Comparison of ENCODE assay signal across 12 cellular contexts in genomic region chr5:10421841-10422691, GRCh38. TPM values are rescaled to one million over a fixed set of nuclear protein-coding genes. Genes with fewer than 3 reads are reported as not detected.
A peak's percentile ranks its signal among the peaks of the same experiment; 100 is the strongest.
DNase-seq lines count a peak whose midpoint lies in the region; ATAC-seq and TF ChIP-seq lines count a peak whose summit lies in the region.
"Had no signal": no experiment of that assay in that cellular context is flagged by ENCODE, and none has a peak within 500 bp of the region (broad histone marks: within the 10 kb centered on the region; RNA-seq: fewer than 3 reads in every experiment).

No MANE protein-coding gene starts in this region.

- no peak overlapping the region for H3K23ac ChIP-seq in IMR-90 (ENCODE audit: low read depth, low read length)

- H3K36me3 ChIP-seq in IMR-90 (ENCODE audit: control insufficient read depth, insufficient read depth, low read length), result peaks cover 39% of the 10 kb centered on the region
- peaks cover 6 to 79% (median 58%) of the 10 kb centered on the region in 4 donors for H3K36me3 ChIP-seq in liver (ENCODE audit: control insufficient read depth in 4 of 4, insufficient read depth in 3 of 4, low read depth in 1 of 4, low read length in 3 of 4)
- H3K36me3 ChIP-seq in psoas muscle (ENCODE audit: insufficient read depth in 1 of 2, low read depth in 1 of 2), result peaks cover 19 to 100% of the 10 kb centered on the region in 2 donors
- H3K36me3 ChIP-seq in suprapubic skin, result peaks cover 76% of the 10 kb centered on the region

- peak overlapping the region; percentile 16 to 48; a peak in 3 of 4 replicates for H4K8ac ChIP-seq in IMR-90 (ENCODE audit: low read depth in 2 of 2, low read length in 2 of 2)

- H2BK15ac ChIP-seq in IMR-90 (ENCODE audit: low read depth, low read length), result no peak overlapping the region

- WGBS in IMR-90 (ENCODE audit: extremely low coverage in 2 of 2, insufficient read length in 1 of 2), 2 experiments, result 93% methylated on average over 5 of the region's 12 CpGs; no CpG with 5 or more reads in 1 of the 2 experiments
- WGBS in liver, result 78% methylated on average over 12 of the region's 12 CpGs
- 77 to 84% (median 82%) methylated on average over 12 of the region's 12 CpGs for WGBS in psoas muscle, 3 donors
- 68% methylated on average over 12 of the region's 12 CpGs for WGBS in suprapubic skin

- H3K27ac ChIP-seq in IMR-90 (ENCODE audit: insufficient read depth, low read length) (no peak overlapping the region), liver (ENCODE audit: low read depth in 1 of 2, low read length in 2 of 2) (no peak overlapping the region), psoas muscle (no peak overlapping the region), suprapubic skin (no peak overlapping the region)

- H2BK120ac ChIP-seq in IMR-90 (ENCODE audit: low read depth, low read length), result peak overlapping the region; percentile 53

- H3K9me3 ChIP-seq in IMR-90 (ENCODE audit: control insufficient read depth, insufficient read depth, low read length), result no peaks in the 10 kb centered on the region
- no peaks in the 10 kb centered on the region for H3K9me3 ChIP-seq in liver (ENCODE audit: control insufficient read depth in 4 of 4, low read length in 3 of 4)
- no peaks in the 10 kb centered on the region for H3K9me3 ChIP-seq in psoas muscle
- H3K9me3 ChIP-seq in suprapubic skin, result no peaks in the 10 kb centered on the region

- H3K56ac ChIP-seq in IMR-90 (ENCODE audit: extremely low read depth, insufficient read depth, low read length), result no peak overlapping the region; the same call in 1 of the 2 replicates

- H2AK9ac ChIP-seq in IMR-90 (replicated peaks; ENCODE audit: low read depth, low read length, poor library complexity), result no peak overlapping the region

- ATAC-seq in IMR-90 (ENCODE audit: low read depth) (no peak), psoas muscle (no peak), GM18511 (IDR thresholded peaks at IDR 0.05; ENCODE audit: unreplicated experiment) (no peak), HG02759 (IDR thresholded peaks at IDR 0.05; ENCODE audit: unreplicated experiment) (no peak)

- DNase-seq in AML-193 (lab: John Stamatoyannopoulos, UW), result peak; percentile 55 to 69
- no peak for DNase-seq in IMR-90
- no peak for DNase-seq in psoas muscle
- DNase-seq in suprapubic skin (ENCODE audit: low spot score in 2 of 2), result no peak
- DNase-seq: GM23248; NCI-H226; stimulated activated CD4-positive, alpha-beta T cell treated with anti-CD3 and anti-CD28 coated beads, Interleukin-2, amount 100 ng/mL, for 24 hours had no signal

- CTCF ChIA-PET in IMR-90 (lab: Yijun Ruan, JAX), result interaction anchor here (0.6 to 5.0 kb wide), 2 partner anchors 107 to 138 kb away, joined by 5 to 33 read pairs; no protein-coding TSS in a partner anchor

- BruUV-seq in IMR-90 (replicated peaks; lab: Mats Ljungman, UMichigan), result no TSS peak

- no peaks in the 10 kb centered on the region for H4K20me1 ChIP-seq in IMR-90 (ENCODE audit: insufficient read depth, low read length)

- no peak overlapping the region for H4K5ac ChIP-seq in IMR-90 (ENCODE audit: low read depth, low read length)

- H3K18ac ChIP-seq in IMR-90 (ENCODE audit: low read depth, low read length), result no peak overlapping the region

- no peak overlapping the region for H2AFZ ChIP-seq in IMR-90 (replicated peaks; ENCODE audit: low read length, poor library complexity)
- H2AFZ ChIP-seq: GM23248 had no signal

- no peak overlapping the region for H3K4me2 ChIP-seq in IMR-90 (ENCODE audit: low read depth, low read length)

- H3K27ac Mint-ChIP-seq in activated naive CD8-positive, alpha-beta T cell, result peak overlapping the region; percentile 74

- H3K4me1 ChIP-seq in IMR-90 (ENCODE audit: control insufficient read depth, insufficient read depth, low read length), result peaks cover 10% of the 10 kb centered on the region
- peaks cover 0 to 3% (median 0%) of the 10 kb centered on the region in 4 donors for H3K4me1 ChIP-seq in liver (ENCODE audit: control insufficient read depth in 4 of 4, insufficient read depth in 4 of 4, low read length in 3 of 4)
- H3K4me1 ChIP-seq in psoas muscle, result peaks cover 6% of the 10 kb centered on the region
- no peaks in the 10 kb centered on the region for H3K4me1 ChIP-seq in suprapubic skin

- TF ChIP-seq CTCF in IMR-90 (conservative IDR thresholded peaks at IDR 0.05; ENCODE audit: low read depth, low read length), result no peak
- no peak for TF ChIP-seq CTCF in liver (IDR thresholded peaks at IDR 0.05; ENCODE audit: low read depth, low read length, missing input control)
- no peak for TF ChIP-seq CTCF in psoas muscle (IDR thresholded peaks at IDR 0.05)
- no peak for TF ChIP-seq CTCF in suprapubic skin (IDR thresholded peaks at IDR 0.05)

- H3K4me3 ChIP-seq in IMR-90 (ENCODE audit: insufficient read depth, low read depth, low read length), result no peak overlapping the region
- H3K4me3 ChIP-seq in liver (ENCODE audit: low read depth in 1 of 3, low read length in 3 of 3), result no peak overlapping the region
- H3K4me3 ChIP-seq in psoas muscle, result no peak overlapping the region
- H3K4me3 ChIP-seq in suprapubic skin, result no peak overlapping the region
- H3K4me3 ChIP-seq: GM23248 had no signal

- H3K14ac ChIP-seq in IMR-90 (replicated peaks; ENCODE audit: low read depth, low read length), result 0 out of 2 replicates have a peak overlapping the region, but pooled peaks have one; percentile 25

- peak overlapping the region; percentile 20 for H2BK5ac ChIP-seq in IMR-90 (ENCODE audit: low read depth, low read length, poor library complexity, severe bottlenecking)

- H3K4me3 Mint-ChIP-seq in activated naive CD8-positive, alpha-beta T cell, result peak overlapping the region; percentile 38
- H3K4me3 Mint-ChIP-seq: type B pancreatic cell had no signal

- peak overlapping the region; percentile 38; the same call in 1 of the 2 replicates for H2AK5ac ChIP-seq in IMR-90 (ENCODE audit: low read depth, low read length)

- peaks cover 32 to 36% of the 10 kb centered on the region in 2 experiments for H3K79me1 ChIP-seq in IMR-90 (ENCODE audit: low read depth in 1 of 2, low read length in 2 of 2)

- no peaks in the 10 kb centered on the region for H3K27me3 ChIP-seq in IMR-90 (ENCODE audit: control insufficient read depth, insufficient read depth, low read length)
- H3K27me3 ChIP-seq in liver (ENCODE audit: control insufficient read depth in 4 of 4, insufficient read depth in 4 of 4, low read length in 3 of 4), result no peaks in the 10 kb centered on the region
- no peaks in the 10 kb centered on the region for H3K27me3 ChIP-seq in psoas muscle (ENCODE audit: insufficient read depth in 3 of 3, low read length in 2 of 3)
- no peaks in the 10 kb centered on the region for H3K27me3 ChIP-seq in suprapubic skin

- intact Hi-C loops in IMR-90 (cut with micrococcal nuclease), result loop anchor here (5.0 kb wide), 1 partner anchor 70 kb away; the partner anchor contains the start of gene MARCHF6
- intact Hi-C loops in psoas muscle (cut with DNase I), result loop anchor here (5.0 to 10.0 kb wide), 2 partner anchors 140 to 167 kb away; partner anchors contain the start of gene CCT5 (in 1 of the 2)

- no peak overlapping the region for H3K9ac ChIP-seq in IMR-90 (ENCODE audit: low read depth, low read length)
- H3K9ac ChIP-seq in liver (ENCODE audit: low read depth in 1 of 2, low read length in 2 of 2), result no peak overlapping the region

- peaks cover 41% of the 10 kb centered on the region for H3K4me1 Mint-ChIP-seq in activated naive CD8-positive, alpha-beta T cell (ENCODE audit: low read depth)

- no peaks in the 10 kb centered on the region for H3K27me3 Mint-ChIP-seq in activated naive CD8-positive, alpha-beta T cell
- H3K27me3 Mint-ChIP-seq: type B pancreatic cell had no signal

- H3K4ac ChIP-seq in IMR-90 (ENCODE audit: low read depth, low read length), result 0 out of 2 replicates have a peak overlapping the region, but pooled peaks have one; percentile 61

- peak overlapping the region; percentile 53 for H2BK20ac ChIP-seq in IMR-90 (ENCODE audit: low read depth, low read length)

- TF ChIP-seq RAD21 in IMR-90 (IDR thresholded peaks at IDR 0.05; ENCODE audit: low read length) (no peak), liver (IDR thresholded peaks at IDR 0.05) (no peak)

- H4K91ac ChIP-seq in IMR-90 (ENCODE audit: insufficient read depth, low read depth, low read length), result peak overlapping the region; percentile 83; the same call in 1 of the 2 replicates

- peaks cover 17% of the 10 kb centered on the region for H3K36me3 Mint-ChIP-seq in activated naive CD8-positive, alpha-beta T cell

- in situ Hi-C loops in IMR-90 (cut with MboI; ENCODE audit: low sequenced_read_pairs), result no loop called here

- peaks cover 17% of the 10 kb centered on the region for H3K9me1 ChIP-seq in IMR-90 (ENCODE audit: insufficient read depth, low read length)

- POLR2A ChIA-PET in IMR-90 (lab: Charles Lee; ENCODE audit: unreplicated experiment), result no interaction called here

- no peak for TF ChIP-seq EP300 in suprapubic skin (IDR thresholded peaks at IDR 0.05)

- dilution Hi-C loops in IMR-90 (cut with HindIII; ENCODE audit: low sequenced_read_pairs, unreplicated experiment), result no loop called here

- no peak for TF ChIP-seq POLR2A in IMR-90 (IDR thresholded peaks at IDR 0.05; ENCODE audit: low read depth, low read length)
- no peak for TF ChIP-seq POLR2A in suprapubic skin (IDR thresholded peaks at IDR 0.05)

- no peaks in the 10 kb centered on the region for H3K9me3 Mint-ChIP-seq in activated naive CD8-positive, alpha-beta T cell (ENCODE audit: low read depth)
- H3K9me3 Mint-ChIP-seq: type B pancreatic cell had no signal

TF ChIP-seq in IMR-90, 13 proteins besides CTCF, POLR2A, EP300 and RAD21:
- TF ChIP-seq NFE2L2 (IDR thresholded peaks at IDR 0.05; ENCODE audit: low read depth, low read length) (peak; percentile 41; the same call in 1 of the 2 replicates), RFX5 (IDR thresholded peaks at IDR 0.05; ENCODE audit: low read depth, low read length) (no peak), CEBPB (IDR thresholded peaks at IDR 0.05; ENCODE audit: low read depth, low read length) (no peak), BHLHE40 (IDR thresholded peaks at IDR 0.05; ENCODE audit: low read depth, low read length) (no peak)

TF ChIP-seq in liver, 16 proteins besides CTCF, POLR2A, EP300 and RAD21 (continues in another document):
- TF ChIP-seq GABPA (IDR thresholded peaks at IDR 0.05 in 1 of 2, conservative IDR thresholded peaks at IDR 0.05 in 1 of 2) (no peak), MAX (IDR thresholded peaks at IDR 0.05) (peak; percentile 34)

RNA-seq across cellular contexts. Expression of gene ROPN1L, which starts 19.6 kb away (rescaled TPM):
- total RNA-seq in IMR-90 (2012; rRNA removed) (0.28 and 0.36 TPM in 2 replicates), liver (1 to 10 TPM; 1.2 to 1.3 TPM), psoas muscle (under 1 TPM in 1 of 4 donors, not detected in 3; 0.25 TPM), suprapubic skin (under 1 TPM in 1 of 4 donors, not detected in 3; 0.81 TPM)
- polyA plus RNA-seq in IMR-90 (2012; rRNA removed) (0.34 and 0.50 TPM in 2 replicates), liver (under 1 TPM; 0.25 to 0.53 TPM), psoas muscle (under 1 TPM in 2 of 3 donors, not detected in 1; 0.16 to 0.38 TPM)
- 0.60 and 0.67 TPM in 2 replicates for polyA plus RNA-seq in IMR-90 (2012; cell fraction: cytosol; rRNA removed)
- 0.73 and 1.1 TPM in 2 replicates for polyA plus RNA-seq in IMR-90 (2012; cell fraction: nucleus; rRNA removed; ENCODE audit: low replicate concordance)

Comparison
In these comparisons a context has a peak if more than half of its experiments do, and no peak if none do; other contexts are left out.
1. DNase-seq: peak in AML-193 (2 of 2); none in IMR-90 (single experiment), psoas muscle (0 of 2) and suprapubic skin (0 of 2).